13 cellular contexts compared by ENCODE assay signal in genomic region chr18:59264651-59265245, GRCh38. TPM values are rescaled to one million over a fixed set of nuclear protein-coding genes. Genes with fewer than 3 reads are reported as not detected.
DNase-seq lines count a peak whose midpoint lies in the region; TF ChIP-seq lines count a peak whose summit lies in the region.
"Had no signal": no experiment of that assay in that cellular context is flagged by ENCODE, and none has a peak within 500 bp of the region (broad histone marks: within the 10 kb centered on the region; RNA-seq: fewer than 3 reads in every experiment).

No MANE protein-coding gene starts in this region.

- H3K4me3 Mint-ChIP-seq in neural progenitor cell: peak overlapping the region; percentile 41

- peaks cover 15% of the 10 kb centered on the region for H3K4me1 Mint-ChIP-seq in neural progenitor cell

- H3K4me2 ChIP-seq in neural progenitor cell (peak overlapping the region; percentile 63), OCI-LY7 (ENCODE audit: low read length) (no peak overlapping the region)

- peaks cover 57% of the 10 kb centered on the region for H3F3A ChIP-seq in neural progenitor cell (ENCODE audit: low read depth)

- H3K27ac ChIP-seq in HUES64 (ENCODE audit: low read depth, low read length): no peak overlapping the region
- no peak overlapping the region for H3K27ac ChIP-seq in coronary artery
- no peak overlapping the region for H3K27ac ChIP-seq in neural progenitor cell
- H3K27ac ChIP-seq in OCI-LY7 (ENCODE audit: low read depth, low read length, poor library complexity, severe bottlenecking): no peak overlapping the region
- H3K27ac ChIP-seq: neutrophil had no signal

- H3K36me3 Mint-ChIP-seq in neural progenitor cell: no peaks in the 10 kb centered on the region

- peaks cover 11% of the 10 kb centered on the region for H3K9me3 Mint-ChIP-seq in neural progenitor cell

- H3K4me3 ChIP-seq in HUES64 (ENCODE audit: low read length) (peak overlapping the region; percentile 53), coronary artery (peak overlapping the region; percentile 56), neural progenitor cell (peak overlapping the region; percentile 46), OCI-LY7 (ENCODE audit: low read depth, low read length, poor library complexity, severe bottlenecking) (no peak overlapping the region)

- H3K27me3 ChIP-seq in HUES64 (ENCODE audit: insufficient read depth, low read length): peaks cover 76% of the 10 kb centered on the region
- H3K27me3 ChIP-seq in neural progenitor cell: peaks cover 97% of the 10 kb centered on the region

- intact Hi-C loops in OCI-LY7 (cut with micrococcal nuclease; ENCODE audit: unreplicated experiment): no loop called here

- no peak overlapping the region for H3K27ac Mint-ChIP-seq in neural progenitor cell

- DNase-seq in COLO668 (lab: John Stamatoyannopoulos, UW; ENCODE audit: unreplicated experiment): peak; percentile 51
- DNase-seq in coronary artery (ENCODE audit: low spot score): no peak
- peak; percentile 68 for DNase-seq in neural progenitor cell (ENCODE audit: low spot score)
- DNase-seq in NOMO-1 treated with DMSO at 0.1 percent for 48 hours (lab: John Stamatoyannopoulos, UW; ENCODE audit: unreplicated experiment): no peak
- DNase-seq in OCI-LY7 (ENCODE audit: low spot score): no peak
- no peak for DNase-seq in NCI-H2171 (lab: John Stamatoyannopoulos, UW)
- DNase-seq: activated CD4-positive, alpha-beta T cell treated with anti-CD3 and anti-CD28 coated beads, Interleukin-2, amount 50 U/mL, for 1 hour; anterior cingulate cortex; SIG-M5 had no signal

- no TSS peak for BruUV-seq in OCI-LY7 (replicated peaks; lab: Mats Ljungman, UMichigan)

- no peak overlapping the region for H3K9ac ChIP-seq in HUES64 (ENCODE audit: low read depth, low read length)
- H3K9ac ChIP-seq in neural progenitor cell: no peak overlapping the region

- WGBS in HUES64: 6% methylated on average over 41 of the region's 41 CpGs

- H3K79me2 ChIP-seq in neural progenitor cell (ENCODE audit: low read depth) (peaks cover 5% of the 10 kb centered on the region), OCI-LY7 (ENCODE audit: insufficient read depth, low read depth, low read length) (no peaks in the 10 kb centered on the region)

- CTCF ChIA-PET in OCI-LY7 (lab: Charles Lee; ENCODE audit: unreplicated experiment): no interaction called here

- TF ChIP-seq CTCF in coronary artery (IDR thresholded peaks at IDR 0.05): no peak
- peak; percentile 37 for TF ChIP-seq CTCF in neural progenitor cell (IDR thresholded peaks at IDR 0.05)
- no peak for TF ChIP-seq CTCF in OCI-LY7 (conservative IDR thresholded peaks at IDR 0.05; ENCODE audit: low read length)

- H3K4me1 ChIP-seq in HUES64 (ENCODE audit: insufficient read depth, low read length): peaks cover 8% of the 10 kb centered on the region; the same call in 1 of the 2 replicates
- peaks cover 28% of the 10 kb centered on the region for H3K4me1 ChIP-seq in neural progenitor cell
- H3K4me1 ChIP-seq in OCI-LY7 (ENCODE audit: insufficient read depth, low read length, poor library complexity, severe bottlenecking): no peaks in the 10 kb centered on the region

- POLR2A ChIA-PET in OCI-LY7 (lab: Charles Lee): no interaction called here

- no peaks in the 10 kb centered on the region for H3K9me3 ChIP-seq in HUES64 (ENCODE audit: insufficient read depth, low read depth, low read length)
- H3K9me3 ChIP-seq in neural progenitor cell (ENCODE audit: low read depth): no peaks in the 10 kb centered on the region
- no peaks in the 10 kb centered on the region for H3K9me3 ChIP-seq in OCI-LY7 (ENCODE audit: low read length)
- H3K9me3 ChIP-seq: neutrophil had no signal

- H3K9me2 ChIP-seq in OCI-LY7 (ENCODE audit: insufficient read depth, low read length): no peaks in the 10 kb centered on the region

- H2AFZ ChIP-seq in neural progenitor cell (replicated peaks) (no peak overlapping the region), OCI-LY7 (ENCODE audit: low read length) (no peak overlapping the region)

- peaks cover 81% of the 10 kb centered on the region for H3K27me3 Mint-ChIP-seq in neural progenitor cell (ENCODE audit: insufficient read depth, low read depth)

- H4K20me1 ChIP-seq in neural progenitor cell (ENCODE audit: low read depth): peaks cover 49% of the 10 kb centered on the region
- H4K20me1 ChIP-seq in OCI-LY7 (ENCODE audit: insufficient read depth, low read length): no peaks in the 10 kb centered on the region

- H3K36me3 ChIP-seq in HUES64 (ENCODE audit: insufficient read depth, low read length): no peaks in the 10 kb centered on the region
- H3K36me3 ChIP-seq in neural progenitor cell: peaks cover 8% of the 10 kb centered on the region
- H3K36me3 ChIP-seq in OCI-LY7 (ENCODE audit: insufficient read depth, low read length): no peaks in the 10 kb centered on the region
- H3K36me3 ChIP-seq: neutrophil had no signal

RNA-seq across cellular contexts. Expression of gene RAX, which starts 8.5 kb away (rescaled TPM):
- not detected for polyA plus RNA-seq in HUES64 (2013, experiment 1 of 2)
- 0.06 TPM for polyA plus RNA-seq in HUES64 (2013, experiment 2 of 2)
- total RNA-seq in neural progenitor cell (ENCODE audit: low replicate concordance): 20.7 and 78.1 TPM in 2 replicates
- total RNA-seq in OCI-LY7 (2014; rRNA removed; shearing (Covaris generic)): not detected in 2 replicates
- total RNA-seq in OCI-LY7 (2022): not detected in 2 replicates
- total RNA-seq: NCI-H460, subcutaneous adipose tissue had no signal

RNA-seq across cellular contexts. Expression of gene GRP, which starts 44.8 kb away (rescaled TPM):
- 0.35 TPM for polyA plus RNA-seq in HUES64 (2013, experiment 1 of 2)
- polyA plus RNA-seq in HUES64 (2013, experiment 2 of 2): not detected
- 2.1 TPM in 1 of 2 replicates, not detected in the other for total RNA-seq in neural progenitor cell (ENCODE audit: low replicate concordance)
- not detected in 2 replicates for total RNA-seq in OCI-LY7 (2014; rRNA removed; shearing (Covaris generic))
- total RNA-seq in OCI-LY7 (2022): not detected in 2 replicates
- total RNA-seq: NCI-H460, subcutaneous adipose tissue had no signal

RNA-seq across cellular contexts. Expression of gene CPLX4, which starts 53.7 kb away (rescaled TPM):
- not detected for polyA plus RNA-seq in HUES64 (2013, experiment 1 of 2)
- not detected for polyA plus RNA-seq in HUES64 (2013, experiment 2 of 2)
- total RNA-seq in neural progenitor cell (ENCODE audit: low replicate concordance) (0.12 and 2.2 TPM in 2 replicates), OCI-LY7 (2022) (not detected in 2 replicates)
- not detected in 2 replicates for total RNA-seq in OCI-LY7 (2014; rRNA removed; shearing (Covaris generic))
- total RNA-seq: NCI-H460, subcutaneous adipose tissue had no signal

Comparison
In these comparisons a context has a peak if more than half of its experiments do, and no peak if none do; other contexts are left out.
1. DNase-seq: peak in COLO668 (single experiment) and neural progenitor cell (single experiment); none in coronary artery (single experiment), NOMO-1 treated with DMSO at 0.1 percent for 48 hours (single experiment), OCI-LY7 (single experiment) and NCI-H2171 (single experiment).
2. RNA of gene RAX, which starts 8.5 kb away (total RNA-seq): 20.7 to 78.1 TPM in neural progenitor cell; not detected in OCI-LY7; every median in the first group is over 10 times any median in the second.